2 cellular contexts compared by ENCODE assay signal in genomic region chr1:77562596-77563154, GRCh38.
TF ChIP-seq lines count a peak whose summit lies in the region.

No MANE protein-coding gene starts in this region.

TF ChIP-seq in IMR-90, 13 proteins besides CTCF, POLR2A, EP300 and RAD21:
- TF ChIP-seq BHLHE40 (IDR thresholded peaks at IDR 0.05; ENCODE audit: low read depth, low read length) (no peak), RCOR1 (IDR thresholded peaks at IDR 0.05; ENCODE audit: insufficient replicate concordance, low read length) (no peak), RFX5 (IDR thresholded peaks at IDR 0.05; ENCODE audit: low read depth, low read length) (no peak), SMC3 (IDR thresholded peaks at IDR 0.05; ENCODE audit: low read depth, low read length) (no peak), MAZ (IDR thresholded peaks at IDR 0.05; ENCODE audit: borderline replicate concordance, low read depth, low read length) (no peak), FOS (IDR thresholded peaks at IDR 0.05; ENCODE audit: low read depth, low read length) (no peak), NFE2L2 (IDR thresholded peaks at IDR 0.05; ENCODE audit: low read depth, low read length) (no peak), CEBPB (IDR thresholded peaks at IDR 0.05; ENCODE audit: low read depth, low read length) (no peak)
- TF ChIP-seq, protein P1, sequence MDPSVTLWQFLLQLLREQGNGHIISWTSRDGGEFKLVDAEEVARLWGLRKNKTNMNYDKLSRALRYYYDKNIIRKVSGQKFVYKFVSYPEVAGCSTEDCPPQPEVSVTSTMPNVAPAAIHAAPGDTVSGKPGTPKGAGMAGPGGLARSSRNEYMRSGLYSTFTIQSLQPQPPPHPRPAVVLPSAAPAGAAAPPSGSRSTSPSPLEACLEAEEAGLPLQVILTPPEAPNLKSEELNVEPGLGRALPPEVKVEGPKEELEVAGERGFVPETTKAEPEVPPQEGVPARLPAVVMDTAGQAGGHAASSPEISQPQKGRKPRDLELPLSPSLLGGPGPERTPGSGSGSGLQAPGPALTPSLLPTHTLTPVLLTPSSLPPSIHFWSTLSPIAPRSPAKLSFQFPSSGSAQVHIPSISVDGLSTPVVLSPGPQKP (IDR thresholded peaks at IDR 0.05; ENCODE audit: borderline replicate concordance, low read depth, low read length), result no peak
TF ChIP-seq in IMR-90: peak in this region for 0.

TF ChIP-seq in WTC11, 78 proteins besides CTCF, POLR2A, EP300 and RAD21:
- TF ChIP-seq SMAD3 (CRISPR knock-in tag; IDR thresholded peaks at IDR 0.05; ENCODE audit: borderline replicate concordance), result no peak
- TF ChIP-seq SMAD4 (CRISPR knock-in tag; IDR thresholded peaks at IDR 0.05), result no peak
- no peak for TF ChIP-seq ZNF425 (CRISPR knock-in tag; conservative IDR thresholded peaks at IDR 0.05)
- TF ChIP-seq ZNF423 (CRISPR knock-in tag; IDR thresholded peaks at IDR 0.05), result no peak
- TF ChIP-seq NR2C2 (CRISPR knock-in tag; IDR thresholded peaks at IDR 0.05), result no peak
- no peak for TF ChIP-seq IRF2 (CRISPR knock-in tag; IDR thresholded peaks at IDR 0.05; ENCODE audit: borderline replicate concordance, low read depth)
- TF ChIP-seq EMX1 (CRISPR knock-in tag; IDR thresholded peaks at IDR 0.05), result no peak
- no peak for TF ChIP-seq CREM (CRISPR knock-in tag; IDR thresholded peaks at IDR 0.05)
- TF ChIP-seq, protein P2, sequence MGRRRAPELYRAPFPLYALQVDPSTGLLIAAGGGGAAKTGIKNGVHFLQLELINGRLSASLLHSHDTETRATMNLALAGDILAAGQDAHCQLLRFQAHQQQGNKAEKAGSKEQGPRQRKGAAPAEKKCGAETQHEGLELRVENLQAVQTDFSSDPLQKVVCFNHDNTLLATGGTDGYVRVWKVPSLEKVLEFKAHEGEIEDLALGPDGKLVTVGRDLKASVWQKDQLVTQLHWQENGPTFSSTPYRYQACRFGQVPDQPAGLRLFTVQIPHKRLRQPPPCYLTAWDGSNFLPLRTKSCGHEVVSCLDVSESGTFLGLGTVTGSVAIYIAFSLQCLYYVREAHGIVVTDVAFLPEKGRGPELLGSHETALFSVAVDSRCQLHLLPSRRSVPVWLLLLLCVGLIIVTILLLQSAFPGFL (CRISPR knock-in tag; IDR thresholded peaks at IDR 0.05; ENCODE audit: borderline replicate concordance), result no peak
- TF ChIP-seq MAX (CRISPR knock-in tag; IDR thresholded peaks at IDR 0.05), result no peak
- TF ChIP-seq KAT7 (CRISPR knock-in tag; IDR thresholded peaks at IDR 0.05; ENCODE audit: borderline replicate concordance), result no peak
- TF ChIP-seq, protein P3, sequence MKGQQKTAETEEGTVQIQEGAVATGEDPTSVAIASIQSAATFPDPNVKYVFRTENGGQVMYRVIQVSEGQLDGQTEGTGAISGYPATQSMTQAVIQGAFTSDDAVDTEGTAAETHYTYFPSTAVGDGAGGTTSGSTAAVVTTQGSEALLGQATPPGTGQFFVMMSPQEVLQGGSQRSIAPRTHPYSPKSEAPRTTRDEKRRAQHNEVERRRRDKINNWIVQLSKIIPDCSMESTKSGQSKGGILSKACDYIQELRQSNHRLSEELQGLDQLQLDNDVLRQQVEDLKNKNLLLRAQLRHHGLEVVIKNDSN (CRISPR knock-in tag; IDR thresholded peaks at IDR 0.05), result no peak
- no peak for TF ChIP-seq TP53 (CRISPR knock-in tag; IDR thresholded peaks at IDR 0.05)
- no peak for TF ChIP-seq TEAD1 (CRISPR knock-in tag; IDR thresholded peaks at IDR 0.05)
- TF ChIP-seq ZNF138 (CRISPR knock-in tag; conservative IDR thresholded peaks at IDR 0.05), result no peak
- TF ChIP-seq ZNF416 (CRISPR knock-in tag; IDR thresholded peaks at IDR 0.05), result no peak
- TF ChIP-seq, protein P4, sequence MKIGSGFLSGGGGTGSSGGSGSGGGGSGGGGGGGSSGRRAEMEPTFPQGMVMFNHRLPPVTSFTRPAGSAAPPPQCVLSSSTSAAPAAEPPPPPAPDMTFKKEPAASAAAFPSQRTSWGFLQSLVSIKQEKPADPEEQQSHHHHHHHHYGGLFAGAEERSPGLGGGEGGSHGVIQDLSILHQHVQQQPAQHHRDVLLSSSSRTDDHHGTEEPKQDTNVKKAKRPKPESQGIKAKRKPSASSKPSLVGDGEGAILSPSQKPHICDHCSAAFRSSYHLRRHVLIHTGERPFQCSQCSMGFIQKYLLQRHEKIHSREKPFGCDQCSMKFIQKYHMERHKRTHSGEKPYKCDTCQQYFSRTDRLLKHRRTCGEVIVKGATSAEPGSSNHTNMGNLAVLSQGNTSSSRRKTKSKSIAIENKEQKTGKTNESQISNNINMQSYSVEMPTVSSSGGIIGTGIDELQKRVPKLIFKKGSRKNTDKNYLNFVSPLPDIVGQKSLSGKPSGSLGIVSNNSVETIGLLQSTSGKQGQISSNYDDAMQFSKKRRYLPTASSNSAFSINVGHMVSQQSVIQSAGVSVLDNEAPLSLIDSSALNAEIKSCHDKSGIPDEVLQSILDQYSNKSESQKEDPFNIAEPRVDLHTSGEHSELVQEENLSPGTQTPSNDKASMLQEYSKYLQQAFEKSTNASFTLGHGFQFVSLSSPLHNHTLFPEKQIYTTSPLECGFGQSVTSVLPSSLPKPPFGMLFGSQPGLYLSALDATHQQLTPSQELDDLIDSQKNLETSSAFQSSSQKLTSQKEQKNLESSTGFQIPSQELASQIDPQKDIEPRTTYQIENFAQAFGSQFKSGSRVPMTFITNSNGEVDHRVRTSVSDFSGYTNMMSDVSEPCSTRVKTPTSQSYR (CRISPR knock-in tag; IDR thresholded peaks at IDR 0.05), result no peak
- TF ChIP-seq E2F5 (CRISPR knock-in tag; IDR thresholded peaks at IDR 0.05), result no peak
